Comparison of ENCODE assay signal across 8 cellular contexts in genomic region chr9:132162764-132163456, GRCh38. TPM values are rescaled to one million over a fixed set of nuclear protein-coding genes. Genes with fewer than 3 reads are reported as not detected.
DNase-seq lines count a peak whose midpoint lies in the region; ATAC-seq and TF ChIP-seq lines count a peak whose summit lies in the region.

No MANE protein-coding gene starts in this region.

- H3K4me3 ChIP-seq in breast epithelium, result peak overlapping the region; percentile 60 to 88 (median 70)
- H3K4me3 ChIP-seq in lung, result peak overlapping the region; percentile 64
- peak overlapping the region; percentile 42 for H3K4me3 ChIP-seq in upper lobe of right lung

- DNase-seq in stimulated activated CD4-positive, alpha-beta T cell treated with anti-CD3 and anti-CD28 coated beads, Interleukin-15, amount 100 ng/mL, for 24 hours, result peak; percentile 12
- DNase-seq in stimulated activated CD4-positive, alpha-beta T cell treated with anti-CD3 and anti-CD28 coated beads, Interleukin-4, amount 100 ng/mL, for 1 hour, result no peak
- no peak for DNase-seq in breast epithelium (ENCODE audit: low spot score in 2 of 2)
- no peak for DNase-seq in lung (ENCODE audit: low spot score)
- no peak for DNase-seq in upper lobe of right lung
- DNase-seq in NCI-H510A (lab: John Stamatoyannopoulos, UW), result no peak

- intact Hi-C loops in breast epithelium (cut with DNase I; ENCODE audit: low total_unique reads) (no loop called here), upper lobe of right lung (cut with DNase I) (no loop called here)

- no peak for ATAC-seq in lung (ENCODE audit: insufficient read depth, low FRiP score)
- no peak for ATAC-seq in upper lobe of right lung
- ATAC-seq in GM21390 (IDR thresholded peaks at IDR 0.05; ENCODE audit: unreplicated experiment), result no peak
- ATAC-seq in HG02763 (IDR thresholded peaks at IDR 0.05; ENCODE audit: unreplicated experiment), result no peak

- WGBS in lung, 2 donors, result 1% methylated on average over 71 to 74 of the region's 74 CpGs

- no peaks in the 10 kb centered on the region for H3K9me3 ChIP-seq in breast epithelium
- no peaks in the 10 kb centered on the region for H3K9me3 ChIP-seq in lung (ENCODE audit: control insufficient read depth in 2 of 2, insufficient read depth in 1 of 2, low read length in 1 of 2)
- no peaks in the 10 kb centered on the region for H3K9me3 ChIP-seq in upper lobe of right lung

- TF ChIP-seq POLR2A in breast epithelium (IDR thresholded peaks at IDR 0.05), result no peak

- no peaks in the 10 kb centered on the region for H3K36me3 ChIP-seq in breast epithelium
- no peaks in the 10 kb centered on the region for H3K36me3 ChIP-seq in lung (ENCODE audit: control insufficient read depth in 2 of 2, insufficient read depth in 2 of 2, low read length in 2 of 2)
- no peaks in the 10 kb centered on the region for H3K36me3 ChIP-seq in upper lobe of right lung

- H3K27me3 ChIP-seq in breast epithelium (peaks cover 11 to 85% of the 10 kb centered on the region in 2 donors), lung (ENCODE audit: control insufficient read depth, insufficient read depth) (no peaks in the 10 kb centered on the region), upper lobe of right lung (peaks cover 80% of the 10 kb centered on the region)

- H3K27ac ChIP-seq in breast epithelium (no peak overlapping the region), lung (ENCODE audit: low read depth in 1 of 2, low read length in 1 of 2) (no peak overlapping the region), upper lobe of right lung (no peak overlapping the region)

- TF ChIP-seq CTCF in breast epithelium (IDR thresholded peaks at IDR 0.05), result no peak
- TF ChIP-seq CTCF in lung (IDR thresholded peaks at IDR 0.05; ENCODE audit: control extremely low read depth, extremely low read depth), result no peak
- TF ChIP-seq CTCF in upper lobe of right lung (IDR thresholded peaks at IDR 0.05), result no peak

- H3K4me1 ChIP-seq in breast epithelium, result peaks cover 9 to 13% of the 10 kb centered on the region in 2 donors
- peaks cover 7 to 8% of the 10 kb centered on the region in 2 donors for H3K4me1 ChIP-seq in lung (ENCODE audit: control insufficient read depth in 2 of 2, insufficient read depth in 2 of 2, low read length in 2 of 2)
- H3K4me1 ChIP-seq in upper lobe of right lung, result peaks cover 24% of the 10 kb centered on the region

RNA-seq across cellular contexts. Expression of gene NTNG2, which starts 1.1 kb away (rescaled TPM):
- total RNA-seq in breast epithelium (1 to 10 TPM in 1 of 3 donors, under 1 TPM in 2; under 0.01 to 1.9 (median 0.29) TPM), lung (1 to 10 TPM; 2.2 to 4.4 TPM), upper lobe of right lung (7.6 TPM)
- 1 to 10 TPM; 2.2 to 2.8 TPM for polyA plus RNA-seq in lung
